In genomic region chr3:177711637-177712036, GRCh38 we compare ENCODE assay signal across 19 cellular contexts.
A peak's percentile ranks its signal among the peaks of the same experiment; 100 is the strongest.
DNase-seq lines count a peak whose midpoint lies in the region; ATAC-seq, FAIRE-seq and TF ChIP-seq lines count a peak whose summit lies in the region.
"Had no signal": no experiment of that assay in that cellular context is flagged by ENCODE, and none has a peak within 500 bp of the region (broad histone marks: within the 10 kb centered on the region; RNA-seq: fewer than 3 reads in every experiment).

No MANE protein-coding gene starts in this region.

- TF ChIP-seq CTCF in Panc1 (IDR thresholded peaks at IDR 0.05) (no peak), parathyroid adenoma (IDR thresholded peaks at IDR 0.05) (no peak), adrenal gland (IDR thresholded peaks at IDR 0.05) (no peak)

- no TSS peak for BruUV-seq in Panc1 (replicated peaks; lab: Mats Ljungman, UMichigan)

- intact Hi-C loops in Panc1 (cut with micrococcal nuclease; ENCODE audit: unreplicated experiment) = no loop called here
- intact Hi-C loops in adrenal gland (cut with DNase I) = no loop called here

- in situ Hi-C loops in Panc1 (cut with HindIII; ENCODE audit: low pct_unique_long_range_greater_than_20kb, low sequenced_read_pairs) = no loop called here

- H3K27me3 ChIP-seq in BLaER1 treated with 17β-estradiol and CSF1 and Interleukin-3, amounts not matched to agents 10 nM and 100 nM = no peaks in the 10 kb centered on the region
- no peaks in the 10 kb centered on the region for H3K27me3 ChIP-seq in Panc1 (ENCODE audit: control insufficient read depth, insufficient read depth, low read length)
- no peaks in the 10 kb centered on the region for H3K27me3 ChIP-seq in parathyroid adenoma (ENCODE audit: control insufficient read depth, insufficient read depth, low read length)
- H3K27me3 ChIP-seq in adrenal gland = no peaks in the 10 kb centered on the region
- H3K27me3 ChIP-seq: Peyer's patch had no signal

- WGBS in adrenal gland, 4 donors = 92 to 93% (median 92%) methylated on average over 4 of the region's 4 CpGs

- POLR2A ChIA-PET in Panc1 (lab: Charles Lee) = no interaction called here

- H2AFZ ChIP-seq in parathyroid adenoma = peak overlapping the region; percentile 77

- no peak overlapping the region for H3K4me3 ChIP-seq in BLaER1 treated with 17β-estradiol and CSF1 and Interleukin-3, amounts not matched to agents 10 nM and 100 nM
- H3K4me3 ChIP-seq in Panc1 (ENCODE audit: low read depth in 2 of 2, low read length in 2 of 2) (no peak overlapping the region), parathyroid adenoma (ENCODE audit: low read depth, low read length) (no peak overlapping the region), adrenal gland (no peak overlapping the region)
- H3K4me3 ChIP-seq: A549, Peyer's patch, SK-N-MC had no signal

- DNase-seq in Panc1 (ENCODE audit: low read depth, low spot score) (no peak), left kidney (ENCODE audit: low read depth, low spot score) (peak; percentile 23), adrenal gland (no peak), HTR-8/SVneo (ENCODE audit: insufficient read length, low spot score) (no peak)
- DNase-seq: Calu3; CD8-positive, alpha-beta T cell; NCI-H1417 treated with DMSO at 0.1 percent for 48 hours; NCI-H1930; NCI-H2171; NCI-H446 treated with DMSO at 0.1 percent for 48 hours; Peyer's patch; Right ventricle myocardium superior had no signal

- peak overlapping the region in 8 of 11 experiments; percentile 4 to 56 (median 27); a peak in 11 of 22 replicates for H3K4me2 ChIP-seq in BLaER1 treated with 17β-estradiol and CSF1 and Interleukin-3, amounts not matched to agents 10 nM and 100 nM
- peak overlapping the region; percentile 51 for H3K4me2 ChIP-seq in parathyroid adenoma (ENCODE audit: low read length)
- H3K4me2 ChIP-seq: A549 had no signal

- 0 out of 22 replicates have a peak overlapping the region, but pooled peaks of 1 of the 11 experiments have one; percentile 7 for H3K9ac ChIP-seq in BLaER1 treated with 17β-estradiol and CSF1 and Interleukin-3, amounts not matched to agents 10 nM and 100 nM
- H3K9ac ChIP-seq in parathyroid adenoma = no peak overlapping the region

- CTCF ChIA-PET in Panc1 (lab: Charles Lee) = no interaction called here

- H3K27ac ChIP-seq in BLaER1 treated with 17β-estradiol and CSF1 and Interleukin-3, amounts not matched to agents 10 nM and 100 nM = no peak overlapping the region
- H3K27ac ChIP-seq in Panc1 (ENCODE audit: low read length) (peak overlapping the region; percentile 21; the same call in 1 of the 2 replicates), parathyroid adenoma (peak overlapping the region; percentile 43), adrenal gland (no peak overlapping the region)
- H3K27ac ChIP-seq: A549, Peyer's patch had no signal

- H3K4me1 ChIP-seq in BLaER1 treated with 17β-estradiol and CSF1 and Interleukin-3, amounts not matched to agents 10 nM and 100 nM = peaks cover 30 to 66% (median 51%) of the 10 kb centered on the region in 10 experiments
- H3K4me1 ChIP-seq in Panc1 (ENCODE audit: control insufficient read depth, insufficient read depth, low read length) (peaks cover 2% of the 10 kb centered on the region; the same call in 1 of the 2 replicates), parathyroid adenoma (peaks cover 14% of the 10 kb centered on the region), adrenal gland (replicated peaks in 1 of 2) (peaks cover 0 to 14% of the 10 kb centered on the region in 2 donors)
- H3K4me1 ChIP-seq: Peyer's patch had no signal

- H3K36me3 ChIP-seq in BLaER1 treated with 17β-estradiol and CSF1 and Interleukin-3, amounts not matched to agents 10 nM and 100 nM = no peaks in the 10 kb centered on the region; a peak in 1 of 22 replicates
- no peaks in the 10 kb centered on the region for H3K36me3 ChIP-seq in Panc1 (ENCODE audit: control insufficient read depth, insufficient read depth, low read length)
- no peaks in the 10 kb centered on the region for H3K36me3 ChIP-seq in parathyroid adenoma (ENCODE audit: control insufficient read depth, insufficient read depth, low read length)
- no peaks in the 10 kb centered on the region for H3K36me3 ChIP-seq in adrenal gland (replicated peaks in 1 of 2)
- H3K36me3 ChIP-seq: Peyer's patch had no signal

- no peaks in the 10 kb centered on the region for H4K20me1 ChIP-seq in BLaER1 treated with 17β-estradiol and CSF1 and Interleukin-3, amounts not matched to agents 10 nM and 100 nM

- H3K9me3 ChIP-seq in BLaER1 treated with 17β-estradiol and CSF1 and Interleukin-3, amounts not matched to agents 10 nM and 100 nM (replicated peaks in 1 of 11) = peaks cover 0 to 33% (median 14%) of the 10 kb centered on the region in 11 experiments; a peak in 14 of 22 replicates
- H3K9me3 ChIP-seq in Panc1 (ENCODE audit: control insufficient read depth, insufficient read depth, low read depth, low read length) = no peaks in the 10 kb centered on the region
- no peaks in the 10 kb centered on the region for H3K9me3 ChIP-seq in parathyroid adenoma (ENCODE audit: control insufficient read depth, low read length)
- H3K9me3 ChIP-seq in adrenal gland (replicated peaks in 1 of 3) = no peaks in the 10 kb centered on the region
- H3K9me3 ChIP-seq: A549, Peyer's patch had no signal

- no peak for FAIRE-seq in HTR-8/SVneo (lab: Jason Lieb, UNC)
- FAIRE-seq: A549, GM12892, GM18507 had no signal

- no peak for TF ChIP-seq POLR2A in adrenal gland (IDR thresholded peaks at IDR 0.05)

- H3K79me2 ChIP-seq in parathyroid adenoma = no peaks in the 10 kb centered on the region

- ATAC-seq in Panc1 (no peak), GM19351 (IDR thresholded peaks at IDR 0.05; ENCODE audit: unreplicated experiment) (no peak)
- ATAC-seq: A549; CD8-positive, alpha-beta T cell had no signal

Comparison
In these comparisons a context has a peak if more than half of its experiments do, and no peak if none do; other contexts are left out.
1. H3K27ac ChIP-seq: peak in Panc1 (single experiment) and parathyroid adenoma (single experiment); none in BLaER1 treated with 17β-estradiol and CSF1 and Interleukin-3, amounts not matched to agents 10 nM and 100 nM (0 of 11) and adrenal gland (0 of 5).